Comparison of ENCODE assay signal across 9 cellular contexts in genomic region chr3:4421121-4421520, GRCh38. TPM values are rescaled to one million over a fixed set of nuclear protein-coding genes. Genes with fewer than 3 reads are reported as not detected.
DNase-seq lines count a peak whose midpoint lies in the region; ATAC-seq and TF ChIP-seq lines count a peak whose summit lies in the region.
"Had no signal": no experiment of that assay in that cellular context is flagged by ENCODE, and none has a peak within 500 bp of the region (broad histone marks: within the 10 kb centered on the region; RNA-seq: fewer than 3 reads in every experiment).

No MANE protein-coding gene starts in this region.

- intact Hi-C loops in uterus (cut with DNase I; ENCODE audit: low total_unique reads), result no loop called here

- no peaks in the 10 kb centered on the region for H3K36me3 ChIP-seq in uterus

- H3K27me3 ChIP-seq in uterus, result no peaks in the 10 kb centered on the region
- H3K27me3 ChIP-seq: cardiac muscle cell had no signal

- DNase-seq in GM03348 (ENCODE audit: low spot score), result peak; percentile 40
- DNase-seq in LHCN-M2 (ENCODE audit: low read depth), result peak; percentile 96
- DNase-seq in erythroblast (lab: John Stamatoyannopoulos, UW), result peak; percentile 33 to 45
- no peak for DNase-seq in NK-92 (lab: John Stamatoyannopoulos, UW; ENCODE audit: unreplicated experiment)
- DNase-seq in GOT3 (lab: John Stamatoyannopoulos, UW), result no peak
- DNase-seq in activated gamma-delta T cell treated with Interleukin-2 at 50 U/mL for 16 hours, result no peak
- no peak for DNase-seq in uterus

- no peak overlapping the region for H3K4me3 ChIP-seq in uterus
- H3K4me3 ChIP-seq: cardiac muscle cell had no signal

- no peaks in the 10 kb centered on the region for H3K9me3 ChIP-seq in uterus

- TF ChIP-seq POLR2A in erythroblast (IDR thresholded peaks at IDR 0.05; ENCODE audit: low read length) (no peak), uterus (IDR thresholded peaks at IDR 0.05) (no peak)

- H3K4me1 ChIP-seq in uterus, result no peaks in the 10 kb centered on the region

- no peak for TF ChIP-seq CTCF in uterus (IDR thresholded peaks at IDR 0.05)

- peak; percentile 86 for ATAC-seq in GM21619 (IDR thresholded peaks at IDR 0.05; ENCODE audit: unreplicated experiment)

- no peak overlapping the region for H3K27ac ChIP-seq in uterus
- H3K27ac ChIP-seq: cardiac muscle cell had no signal

RNA-seq across cellular contexts. Expression of gene SUMF1, which starts 45.9 kb away (rescaled TPM):
- 78.2 and 81.4 TPM in 2 replicates for total RNA-seq in LHCN-M2 (2014; rRNA removed)
- 26.6 TPM for polyA plus RNA-seq in LHCN-M2 (2012)
- total RNA-seq in uterus, result 10 to 100 TPM; 17.9 to 71.3 (median 30.3) TPM

Comparison
In these comparisons a context has a peak if more than half of its experiments do, and no peak if none do; other contexts are left out.
1. DNase-seq: peak in GM03348 (single experiment), LHCN-M2 (single experiment) and erythroblast (2 of 2); none in NK-92 (single experiment), GOT3 (single experiment), activated gamma-delta T cell treated with Interleukin-2 at 50 U/mL for 16 hours (single experiment) and uterus (0 of 2).